ENCODE assay signal across 8 cellular contexts in the genomic region with DNA sequence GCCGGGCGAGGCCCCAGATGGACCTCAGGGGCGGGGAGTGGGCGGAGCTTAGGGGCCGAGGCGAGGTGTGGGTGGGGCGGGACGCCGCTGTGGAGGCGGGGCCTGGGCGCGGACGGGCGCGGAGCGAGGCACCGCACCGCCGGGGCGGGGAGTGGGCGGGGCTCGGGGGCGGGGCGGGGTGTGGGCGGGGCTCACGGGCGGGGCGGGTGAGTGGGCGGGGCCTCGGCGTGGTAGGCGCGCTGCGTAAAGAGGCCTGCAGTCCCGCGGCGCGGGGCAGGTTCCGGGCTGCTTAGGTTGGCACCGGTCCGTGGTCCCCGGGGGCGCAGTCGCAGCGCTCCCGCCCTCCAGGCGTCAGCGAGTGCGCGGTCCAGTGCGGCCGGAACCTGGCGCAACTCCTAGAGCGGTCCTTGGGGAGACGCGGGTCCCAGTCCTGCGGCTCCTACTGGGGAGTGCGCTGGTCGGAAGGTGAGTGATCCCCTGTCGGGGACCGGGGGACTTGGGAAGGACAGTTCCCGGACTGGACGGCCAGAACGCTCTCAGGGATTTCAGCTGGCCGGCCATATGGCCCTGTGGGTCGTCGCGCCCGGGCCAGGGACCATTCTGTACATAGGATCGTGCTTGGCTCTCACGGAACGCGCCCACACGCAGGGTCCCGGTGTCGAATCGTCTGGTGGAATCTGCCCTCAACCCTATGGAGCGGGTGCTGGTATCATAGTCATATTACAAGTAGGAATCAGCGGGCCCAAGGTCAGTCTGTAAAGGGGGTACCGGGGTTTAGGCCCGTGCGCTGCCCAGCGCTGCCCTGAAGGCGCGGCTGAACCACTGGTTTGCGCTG. TPM values are rescaled to one million over a fixed set of nuclear protein-coding genes. Genes with fewer than 3 reads are reported as not detected.
DNase-seq lines count a peak whose midpoint lies in the region; ATAC-seq and TF ChIP-seq lines count a peak whose summit lies in the region.

A gene with protein sequence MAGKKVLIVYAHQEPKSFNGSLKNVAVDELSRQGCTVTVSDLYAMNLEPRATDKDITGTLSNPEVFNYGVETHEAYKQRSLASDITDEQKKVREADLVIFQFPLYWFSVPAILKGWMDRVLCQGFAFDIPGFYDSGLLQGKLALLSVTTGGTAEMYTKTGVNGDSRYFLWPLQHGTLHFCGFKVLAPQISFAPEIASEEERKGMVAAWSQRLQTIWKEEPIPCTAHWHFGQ (plus strand): TSS at position 274 of the 835 bp plus-strand sequence. CDS start 6,659 bp downstream, outside the sequence.

- TF ChIP-seq RAD21 in IMR-90 (IDR thresholded peaks at IDR 0.05; ENCODE audit: low read length), result no peak

- H3K27ac Mint-ChIP-seq in activated T-helper 1 cell treated with anti-CD3 and anti-CD28 coated beads, Interleukin-12 subunit alpha, Interleukin-12 subunit beta, Interleukin-2, Interleukin-4 antibody, amounts not matched to agents 30 ng/mL and 10 ng/mL and 1 ng/mL, durations not matched to agents 14 hours and 24 hours and 36 hours, result peak within 1 kb of the TSS; percentile 90
- H3K27ac Mint-ChIP-seq in naive thymus-derived CD4-positive, alpha-beta T cell, result peak within 1 kb of the TSS; percentile 78 to 96 (median 88)
- H3K27ac Mint-ChIP-seq in stimulated activated memory B cell treated with anti-CD40 and anti-IgM and Interleukin-4, amounts not matched to agents 10 μg/mL and 1 μg/mL and 100 μg/mL, for 72 hours, result peak within 1 kb of the TSS; percentile 82

- WGBS in IMR-90 (ENCODE audit: extremely low coverage in 2 of 2, insufficient read length in 1 of 2), 2 experiments, result 2% methylated on average over 21 of the region's 86 CpGs; no CpG with 5 or more reads in 1 of the 2 experiments

- H2BK20ac ChIP-seq in IMR-90 (ENCODE audit: low read depth, low read length), result no peak within 1 kb of the TSS

- TF ChIP-seq POLR2A in IMR-90 (IDR thresholded peaks at IDR 0.05; ENCODE audit: low read depth, low read length), result peak; percentile 82

- no peaks in the 10 kb centered on the region for H3K27me3 ChIP-seq in IMR-90 (ENCODE audit: control insufficient read depth, insufficient read depth, low read length)
- H3K27me3 ChIP-seq in naive thymus-derived CD4-positive, alpha-beta T cell (ENCODE audit: control insufficient read depth in 2 of 2, insufficient read depth in 2 of 2, low read length in 2 of 2), result no peaks in the 10 kb centered on the region

- ATAC-seq in GM21526 (IDR thresholded peaks at IDR 0.05; ENCODE audit: low FRiP score, unreplicated experiment) (peak; percentile 64), IMR-90 (ENCODE audit: low read depth) (peak; percentile 97)
- ATAC-seq in naive thymus-derived CD4-positive, alpha-beta T cell, result peak; percentile 91
- ATAC-seq in stimulated activated memory B cell treated with anti-CD40 and anti-IgM and Interleukin-4, amounts not matched to agents 10 μg/mL and 1 μg/mL and 100 μg/mL, for 72 hours, result peak; percentile 95

- peak within 1 kb of the TSS; percentile 62 for H3K23ac ChIP-seq in IMR-90 (ENCODE audit: low read depth, low read length)

- peak within 1 kb of the TSS; percentile 90 for H3K4me3 Mint-ChIP-seq in activated T-helper 1 cell treated with anti-CD3 and anti-CD28 coated beads, Interleukin-12 subunit alpha, Interleukin-12 subunit beta, Interleukin-2, Interleukin-4 antibody, amounts not matched to agents 30 ng/mL and 10 ng/mL and 1 ng/mL, durations not matched to agents 14 hours and 24 hours and 36 hours
- H3K4me3 Mint-ChIP-seq in naive thymus-derived CD4-positive, alpha-beta T cell, result peak within 1 kb of the TSS; percentile 83 to 95 (median 90)
- peak within 1 kb of the TSS; percentile 90 for H3K4me3 Mint-ChIP-seq in stimulated activated memory B cell treated with anti-CD40 and anti-IgM and Interleukin-4, amounts not matched to agents 10 μg/mL and 1 μg/mL and 100 μg/mL, for 72 hours

- H3K36me3 ChIP-seq in IMR-90 (ENCODE audit: control insufficient read depth, insufficient read depth, low read length), result peaks cover 5% of the 10 kb centered on the region; the same call in 1 of the 2 replicates
- H3K36me3 ChIP-seq in naive thymus-derived CD4-positive, alpha-beta T cell (ENCODE audit: control insufficient read depth in 2 of 3, insufficient read depth in 3 of 3, low read length in 3 of 3), result peaks cover 0 to 10% (median 0%) of the 10 kb centered on the region in 3 experiments

- H3K27me3 Mint-ChIP-seq in activated T-helper 1 cell treated with anti-CD3 and anti-CD28 coated beads, Interleukin-12 subunit alpha, Interleukin-12 subunit beta, Interleukin-2, Interleukin-4 antibody, amounts not matched to agents 30 ng/mL and 10 ng/mL and 1 ng/mL, durations not matched to agents 14 hours and 24 hours and 36 hours (ENCODE audit: insufficient read depth), result peaks cover 3% of the 10 kb centered on the region
- peaks cover 0 to 5% (median 0%) of the 10 kb centered on the region in 5 donors for H3K27me3 Mint-ChIP-seq in naive thymus-derived CD4-positive, alpha-beta T cell
- no peaks in the 10 kb centered on the region for H3K27me3 Mint-ChIP-seq in stimulated activated memory B cell treated with anti-CD40 and anti-IgM and Interleukin-4, amounts not matched to agents 10 μg/mL and 1 μg/mL and 100 μg/mL, for 72 hours

- DNase-seq in DMS 273 treated with DMSO at 0.1 percent for 48 hours (lab: John Stamatoyannopoulos, UW) (peak; percentile 52), IMR-90 (peak; percentile 73), RKO (ENCODE audit: low spot score) (peak; percentile 91), fibroblast of gingiva (ENCODE audit: low read depth) (peak; percentile 87)
- DNase-seq in activated T-helper 1 cell treated with anti-CD3 and anti-CD28 coated beads, Interleukin-12 subunit alpha, Interleukin-12 subunit beta, Interleukin-2, Interleukin-4 antibody, amounts not matched to agents 30 ng/mL and 10 ng/mL and 1 ng/mL, durations not matched to agents 14 hours and 24 hours and 36 hours (ENCODE audit: low spot score), result peak; percentile 83
- DNase-seq in naive thymus-derived CD4-positive, alpha-beta T cell, result peak; percentile 68 to 92 (median 81)

- no TSS peak for BruUV-seq in IMR-90 (replicated peaks; lab: Mats Ljungman, UMichigan)

- 0 out of 2 replicates have a peak within 1 kb of the TSS, but pooled peaks have one; percentile 28 for H4K91ac ChIP-seq in IMR-90 (ENCODE audit: insufficient read depth, low read depth, low read length)

- H3K79me1 ChIP-seq in IMR-90 (ENCODE audit: low read depth in 1 of 2, low read length in 2 of 2), result peaks cover 0 to 20% of the 10 kb centered on the region in 2 experiments; a peak in 2 of 4 replicates

- peaks cover 4% of the 10 kb centered on the region; the same call in 1 of the 2 replicates for H3K9me1 ChIP-seq in IMR-90 (ENCODE audit: insufficient read depth, low read length)

- peak within 1 kb of the TSS; percentile 38; the same call in 1 of the 2 replicates for H2BK120ac ChIP-seq in IMR-90 (ENCODE audit: low read depth, low read length)

- H3K4me1 Mint-ChIP-seq in activated T-helper 1 cell treated with anti-CD3 and anti-CD28 coated beads, Interleukin-12 subunit alpha, Interleukin-12 subunit beta, Interleukin-2, Interleukin-4 antibody, amounts not matched to agents 30 ng/mL and 10 ng/mL and 1 ng/mL, durations not matched to agents 14 hours and 24 hours and 36 hours (ENCODE audit: low read depth), result peaks cover 38% of the 10 kb centered on the region
- H3K4me1 Mint-ChIP-seq in naive thymus-derived CD4-positive, alpha-beta T cell, result peaks cover 11 to 35% (median 26%) of the 10 kb centered on the region in 7 donors
- peaks cover 39% of the 10 kb centered on the region for H3K4me1 Mint-ChIP-seq in stimulated activated memory B cell treated with anti-CD40 and anti-IgM and Interleukin-4, amounts not matched to agents 10 μg/mL and 1 μg/mL and 100 μg/mL, for 72 hours

- CTCF ChIA-PET in IMR-90 (lab: Yijun Ruan, JAX), result no interaction called here
- CTCF ChIA-PET in naive thymus-derived CD4-positive, alpha-beta T cell (lab: Charles Lee), result interaction anchor here (0.7 to 1.7 kb wide), 5 partner anchors 10 to 154 kb away, joined by 3 to 7 read pairs (median 6); no protein-coding TSS in a partner anchor

- H3K9me3 ChIP-seq in IMR-90 (ENCODE audit: control insufficient read depth, insufficient read depth, low read length), result no peaks in the 10 kb centered on the region
- no peaks in the 10 kb centered on the region for H3K9me3 ChIP-seq in naive thymus-derived CD4-positive, alpha-beta T cell (ENCODE audit: control insufficient read depth in 2 of 3, low read length in 3 of 3)

- peaks cover 12% of the 10 kb centered on the region for H3K36me3 Mint-ChIP-seq in activated T-helper 1 cell treated with anti-CD3 and anti-CD28 coated beads, Interleukin-12 subunit alpha, Interleukin-12 subunit beta, Interleukin-2, Interleukin-4 antibody, amounts not matched to agents 30 ng/mL and 10 ng/mL and 1 ng/mL, durations not matched to agents 14 hours and 24 hours and 36 hours (ENCODE audit: low read depth)
- H3K36me3 Mint-ChIP-seq in naive thymus-derived CD4-positive, alpha-beta T cell, result peaks cover 0 to 7% (median 4%) of the 10 kb centered on the region in 5 donors
- H3K36me3 Mint-ChIP-seq in stimulated activated memory B cell treated with anti-CD40 and anti-IgM and Interleukin-4, amounts not matched to agents 10 μg/mL and 1 μg/mL and 100 μg/mL, for 72 hours, result peaks cover 13% of the 10 kb centered on the region

- POLR2A ChIA-PET in IMR-90 (lab: Charles Lee; ENCODE audit: unreplicated experiment), result interaction anchor here (0.5 to 0.6 kb wide), 4 partner anchors 24 to 130 kb away, joined by 3 to 6 read pairs (median 4); no protein-coding TSS in a partner anchor
- POLR2A ChIA-PET in naive thymus-derived CD4-positive, alpha-beta T cell (lab: Charles Lee), result interaction anchor here (0.6 to 4.2 kb wide), 24 partner anchors 10 to 158 kb away, joined by 3 to 53 read pairs (median 5); partner anchors contain the start of genes RIPK1 and SERPINB1

- H3K4me2 ChIP-seq in IMR-90 (ENCODE audit: low read depth, low read length), result peak within 1 kb of the TSS; percentile 89

- dilution Hi-C loops in IMR-90 (cut with HindIII; ENCODE audit: low sequenced_read_pairs, unreplicated experiment), result no loop called here

- peak within 1 kb of the TSS; percentile 100 for H2AFZ ChIP-seq in IMR-90 (replicated peaks; ENCODE audit: low read length, poor library complexity)

- TF ChIP-seq CTCF in IMR-90 (conservative IDR thresholded peaks at IDR 0.05; ENCODE audit: low read depth, low read length), result 0 out of 2 replicates have a peak, but pooled peaks have one; percentile 0

- H4K5ac ChIP-seq in IMR-90 (ENCODE audit: low read depth, low read length), result no peak within 1 kb of the TSS; the same call in 1 of the 2 replicates

- 0 out of 2 replicates have a peak within 1 kb of the TSS, but pooled peaks have one; percentile 19 for H3K56ac ChIP-seq in IMR-90 (ENCODE audit: extremely low read depth, insufficient read depth, low read length)

- no peaks in the 10 kb centered on the region for H4K20me1 ChIP-seq in IMR-90 (ENCODE audit: insufficient read depth, low read length)

- H2AK9ac ChIP-seq in IMR-90 (replicated peaks; ENCODE audit: low read depth, low read length, poor library complexity), result peak within 1 kb of the TSS; percentile 94

- peak within 1 kb of the TSS; percentile 69 for H3K9ac ChIP-seq in IMR-90 (ENCODE audit: low read depth, low read length)

- peak within 1 kb of the TSS; percentile 58 for H3K27ac ChIP-seq in IMR-90 (ENCODE audit: insufficient read depth, low read length)
- H3K27ac ChIP-seq in naive thymus-derived CD4-positive, alpha-beta T cell (ENCODE audit: low read depth, low read length), result peak within 1 kb of the TSS; percentile 88

- H3K9me3 Mint-ChIP-seq in activated T-helper 1 cell treated with anti-CD3 and anti-CD28 coated beads, Interleukin-12 subunit alpha, Interleukin-12 subunit beta, Interleukin-2, Interleukin-4 antibody, amounts not matched to agents 30 ng/mL and 10 ng/mL and 1 ng/mL, durations not matched to agents 14 hours and 24 hours and 36 hours, result no peaks in the 10 kb centered on the region
- peaks cover 0 to 2% (median 0%) of the 10 kb centered on the region in 11 donors for H3K9me3 Mint-ChIP-seq in naive thymus-derived CD4-positive, alpha-beta T cell
- H3K9me3 Mint-ChIP-seq in stimulated activated memory B cell treated with anti-CD40 and anti-IgM and Interleukin-4, amounts not matched to agents 10 μg/mL and 1 μg/mL and 100 μg/mL, for 72 hours, result no peaks in the 10 kb centered on the region

- H3K4me3 ChIP-seq in IMR-90 (ENCODE audit: insufficient read depth, low read depth, low read length), result peak within 1 kb of the TSS; percentile 78
- peak within 1 kb of the TSS; percentile 95 for H3K4me3 ChIP-seq in naive thymus-derived CD4-positive, alpha-beta T cell (ENCODE audit: low read length)

- peak within 1 kb of the TSS; percentile 91 for H3K14ac ChIP-seq in IMR-90 (replicated peaks; ENCODE audit: low read depth, low read length)

- peak within 1 kb of the TSS; percentile 64 for H2BK5ac ChIP-seq in IMR-90 (ENCODE audit: low read depth, low read length, poor library complexity, severe bottlenecking)

- H4K8ac ChIP-seq in IMR-90 (ENCODE audit: low read depth in 2 of 2, low read length in 2 of 2), result peak within 1 kb of the TSS in 1 of 2 experiments; percentile 29; a peak in 2 of 4 replicates

- in situ Hi-C loops in IMR-90 (cut with MboI; ENCODE audit: low sequenced_read_pairs), result loop anchor here (10.0 kb wide), 2 partner anchors 55 to 255 kb away; partner anchors contain the start of gene PSMG4

- H2AK5ac ChIP-seq in IMR-90 (ENCODE audit: low read depth, low read length), result peak within 1 kb of the TSS; percentile 17; the same call in 1 of the 2 replicates

- peak within 1 kb of the TSS; percentile 18 for H3K4ac ChIP-seq in IMR-90 (ENCODE audit: low read depth, low read length)

- peak within 1 kb of the TSS; percentile 2; the same call in 1 of the 2 replicates for H3K18ac ChIP-seq in IMR-90 (ENCODE audit: low read depth, low read length)

- H2BK15ac ChIP-seq in IMR-90 (ENCODE audit: low read depth, low read length), result no peak within 1 kb of the TSS

- peaks cover 5% of the 10 kb centered on the region for H3K4me1 ChIP-seq in IMR-90 (ENCODE audit: control insufficient read depth, insufficient read depth, low read length)
- peaks cover 5 to 18% of the 10 kb centered on the region in 2 donors for H3K4me1 ChIP-seq in naive thymus-derived CD4-positive, alpha-beta T cell (ENCODE audit: control insufficient read depth in 2 of 2, insufficient read depth in 2 of 2, low read length in 2 of 2)

- intact Hi-C loops in IMR-90 (cut with micrococcal nuclease), result loop anchor here (1.0 to 5.0 kb wide), 2 partner anchors 53 to 732 kb away; no protein-coding TSS in a partner anchor
- intact Hi-C loops in activated T-helper 1 cell treated with anti-CD3 and anti-CD28 coated beads, Interleukin-12 subunit alpha, Interleukin-12 subunit beta, Interleukin-2, Interleukin-4 antibody, amounts not matched to agents 30 ng/mL and 10 ng/mL and 1 ng/mL, durations not matched to agents 14 hours and 24 hours and 36 hours (cut with micrococcal nuclease), result loop anchor here (1.0 to 10.0 kb wide), 10 partner anchors 11 to 1135 kb away; partner anchors contain the start of genes BPHL, ECI2, GMDS and PSMG4
- intact Hi-C loops in naive thymus-derived CD4-positive, alpha-beta T cell (cut with micrococcal nuclease), result loop anchor here (1.0 to 10.0 kb wide), 16 partner anchors 10 to 1775 kb away; partner anchors contain the start of genes BPHL (in 2 of the 2), RIPK1 (in 2 of the 2), CDYL (in 1 of the 2) and ECI2 (in 1 of the 2)

RNA-seq across cellular contexts. Expression of the gene that starts here (rescaled TPM):
- total RNA-seq in IMR-90 (2012; rRNA removed), result 59.4 and 72.1 TPM in 2 replicates
- 41.9 and 42.5 TPM in 2 replicates for polyA plus RNA-seq in IMR-90 (2012; rRNA removed)
- 31.1 and 51.6 TPM in 2 replicates for polyA plus RNA-seq in IMR-90 (2012; cell fraction: cytosol; rRNA removed)
- polyA plus RNA-seq in IMR-90 (2012; cell fraction: nucleus; rRNA removed; ENCODE audit: low replicate concordance), result 13.5 and 24.4 TPM in 2 replicates
- 30.2 and 34.8 TPM in 2 replicates for total RNA-seq in activated T-helper 1 cell treated with anti-CD3 and anti-CD28 coated beads, Interleukin-12 subunit alpha, Interleukin-12 subunit beta, Interleukin-2, Interleukin-4 antibody, amounts not matched to agents 30 ng/mL and 10 ng/mL and 1 ng/mL, durations not matched to agents 14 hours and 24 hours and 36 hours
- total RNA-seq in naive thymus-derived CD4-positive, alpha-beta T cell, result 10 to 100 TPM in 4 of 5 experiments, 1 to 10 TPM in 1; 8.1 to 34.6 (median 22.6) TPM
- 10 to 100 TPM; 44.4 to 52.0 TPM for polyA plus RNA-seq in naive thymus-derived CD4-positive, alpha-beta T cell

Comparison
In these comparisons a context has a peak if more than half of its experiments do, and no peak if none do; other contexts are left out.
1. Peak in every context shown above with its lines: DNase-seq, ATAC-seq, H3K4me3 ChIP-seq and H3K27ac ChIP-seq.